ENCODE assay signal across 32 cellular contexts in genomic region chr2:6683481-6683880, GRCh38.
"Had no signal": no experiment of that assay in that cellular context is flagged by ENCODE, and none has a peak within 500 bp of the region (broad histone marks: within the 10 kb centered on the region; RNA-seq: fewer than 3 reads in every experiment).

No MANE protein-coding gene starts in this region.

- DNase-seq: heart right ventricle; islet precursor cell; kidney glomerular epithelial cell; left cardiac atrium; left lung; lower lobe of right lung; mammary epithelial cell; mesendoderm; mucosa of descending colon; naive thymus-derived CD4-positive, alpha-beta T cell; occipital lobe; right lobe of liver; stimulated activated CD4-positive, alpha-beta T cell treated with anti-CD3 and anti-CD28 coated beads, Interleukin-12 subunit alpha, Interleukin-12 subunit beta, amount 100 ng/mL, for 4 hours; stimulated activated CD4-positive, alpha-beta T cell treated with anti-CD3 and anti-CD28 coated beads, Interleukin-15, amount 100 ng/mL, for 24 hours; stimulated activated CD4-positive, alpha-beta T cell treated with anti-CD3 and anti-CD28 coated beads, Interleukin-2, amount 100 ng/mL, for 24 hours; stimulated activated CD4-positive, alpha-beta T cell treated with anti-CD3 and anti-CD28 coated beads, Interleukin-4, amount 100 ng/mL, for 1 hour; stimulated activated naive B cell treated with anti-CD40 and anti-IgM and Interleukin-4, amounts not matched to agents 10 μg/mL and 1 μg/mL and 100 μg/mL, for 72 hours; stimulated activated naive CD8-positive, alpha-beta T cell treated with anti-CD3 and anti-CD28 coated beads, Interleukin-15, Interleukin-2, amounts not matched to agents 100 U/mL and 50 U/mL, for 24 hours; stomach; testis; thyroid gland; transverse colon; upper lobe of left lung had no signal

- H3K36me3 Mint-ChIP-seq: naive thymus-derived CD4-positive, alpha-beta T cell; natural killer cell treated with Interleukin-12 subunit alpha and Interleukin-12 subunit beta and Interleukin-15 and Interleukin-18, amount 100 ng/mL, for 72 hours; stimulated activated naive B cell treated with anti-CD40 and anti-IgM and Interleukin-4, amounts not matched to agents 10 μg/mL and 1 μg/mL and 100 μg/mL, for 72 hours had no signal

- H3K27me3 Mint-ChIP-seq: progenitor cell of endocrine pancreas had no signal

- H3K4me1 ChIP-seq: heart right ventricle, left lung, lower lobe of right lung, parathyroid adenoma, right atrium auricular region, right lobe of liver, stomach, testis, thyroid gland, transverse colon, upper lobe of left lung, vagina had no signal

- H3K4me3 Mint-ChIP-seq: mesothelial cell of epicardium; naive thymus-derived CD4-positive, alpha-beta T cell; natural killer cell treated with Interleukin-12 subunit alpha and Interleukin-12 subunit beta and Interleukin-15 and Interleukin-18, amount 100 ng/mL, for 72 hours; stimulated activated naive B cell treated with anti-CD40 and anti-IgM and Interleukin-4, amounts not matched to agents 10 μg/mL and 1 μg/mL and 100 μg/mL, for 72 hours had no signal

- H3K36me3 ChIP-seq: heart right ventricle, left lung, lower lobe of right lung, neutrophil, right atrium auricular region, right lobe of liver, stomach, thyroid gland, transverse colon, upper lobe of left lung, vagina had no signal

- H3K9me3 ChIP-seq: lower lobe of right lung, mucosa of descending colon, neutrophil, right lobe of liver, testis, thyroid gland, vagina had no signal

- H3K4me1 Mint-ChIP-seq: mesothelial cell of epicardium; naive thymus-derived CD4-positive, alpha-beta T cell; stimulated activated naive B cell treated with anti-CD40 and anti-IgM and Interleukin-4, amounts not matched to agents 10 μg/mL and 1 μg/mL and 100 μg/mL, for 72 hours had no signal

- ATAC-seq: heart right ventricle; left cardiac atrium; left lung; lower lobe of right lung; mucosa of descending colon; naive thymus-derived CD4-positive, alpha-beta T cell; natural killer cell treated with Interleukin-12 subunit alpha and Interleukin-12 subunit beta and Interleukin-15 and Interleukin-18, amount 100 ng/mL, for 72 hours; right lobe of liver; stimulated activated naive B cell treated with anti-CD40 and anti-IgM and Interleukin-4, amounts not matched to agents 10 μg/mL and 1 μg/mL and 100 μg/mL, for 72 hours; stimulated activated naive CD8-positive, alpha-beta T cell treated with anti-CD3 and anti-CD28 coated beads, Interleukin-15, Interleukin-2, amounts not matched to agents 100 U/mL and 50 U/mL, for 24 hours had no signal

- H3K27ac Mint-ChIP-seq: mesothelial cell of epicardium; naive thymus-derived CD4-positive, alpha-beta T cell; natural killer cell treated with Interleukin-12 subunit alpha and Interleukin-12 subunit beta and Interleukin-15 and Interleukin-18, amount 100 ng/mL, for 72 hours; progenitor cell of endocrine pancreas; stimulated activated naive B cell treated with anti-CD40 and anti-IgM and Interleukin-4, amounts not matched to agents 10 μg/mL and 1 μg/mL and 100 μg/mL, for 72 hours had no signal

- H3K4me3 ChIP-seq: heart right ventricle, hepatocyte, left lung, lower lobe of right lung, mucosa of descending colon, right atrium auricular region, right lobe of liver, skin epidermis, stomach, testis, thyroid gland, transverse colon, upper lobe of left lung, vagina had no signal

- H3K27ac ChIP-seq: heart right ventricle, hepatocyte, left lung, lower lobe of right lung, neutrophil, parathyroid adenoma, right atrium auricular region, right lobe of liver, skin epidermis, stomach, testis, thyroid gland, transverse colon, upper lobe of left lung, vagina had no signal

- H3K9me3 Mint-ChIP-seq: natural killer cell treated with Interleukin-12 subunit alpha and Interleukin-12 subunit beta and Interleukin-15 and Interleukin-18, amount 100 ng/mL, for 72 hours had no signal

- H3K27me3 ChIP-seq: heart right ventricle, hepatocyte, left lung, neutrophil, right atrium auricular region, right lobe of liver, stomach, testis, thyroid gland, transverse colon, upper lobe of left lung, vagina had no signal
